In genomic region chr17:44110823-44111633, GRCh38 we compare ENCODE assay signal across 1 cellular context.
TF ChIP-seq lines count a peak whose summit lies in the region.

No MANE protein-coding gene starts in this region.

TF ChIP-seq in IMR-90, 13 proteins besides CTCF, POLR2A, EP300 and RAD21:
- peak; percentile 55 for TF ChIP-seq BHLHE40 (IDR thresholded peaks at IDR 0.05; ENCODE audit: low read depth, low read length)
- TF ChIP-seq, protein P1, sequence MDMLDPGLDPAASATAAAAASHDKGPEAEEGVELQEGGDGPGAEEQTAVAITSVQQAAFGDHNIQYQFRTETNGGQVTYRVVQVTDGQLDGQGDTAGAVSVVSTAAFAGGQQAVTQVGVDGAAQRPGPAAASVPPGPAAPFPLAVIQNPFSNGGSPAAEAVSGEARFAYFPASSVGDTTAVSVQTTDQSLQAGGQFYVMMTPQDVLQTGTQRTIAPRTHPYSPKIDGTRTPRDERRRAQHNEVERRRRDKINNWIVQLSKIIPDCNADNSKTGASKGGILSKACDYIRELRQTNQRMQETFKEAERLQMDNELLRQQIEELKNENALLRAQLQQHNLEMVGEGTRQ (IDR thresholded peaks at IDR 0.05; ENCODE audit: low read depth, low read length): peak; percentile 15; the same call in 1 of the 2 replicates
- TF ChIP-seq FOS (IDR thresholded peaks at IDR 0.05; ENCODE audit: low read depth, low read length): no peak
- TF ChIP-seq SMC3 (IDR thresholded peaks at IDR 0.05; ENCODE audit: low read depth, low read length): 0 out of 2 replicates have a peak, but pooled peaks have one; percentile 29
- no peak for TF ChIP-seq RFX5 (IDR thresholded peaks at IDR 0.05; ENCODE audit: low read depth, low read length)
- peak; percentile 82 for TF ChIP-seq MAZ (IDR thresholded peaks at IDR 0.05; ENCODE audit: borderline replicate concordance, low read depth, low read length)
- TF ChIP-seq CHD1 (IDR thresholded peaks at IDR 0.05; ENCODE audit: low read depth, low read length): no peak
- TF ChIP-seq RCOR1 (IDR thresholded peaks at IDR 0.05; ENCODE audit: insufficient replicate concordance, low read length): no peak
- no peak for TF ChIP-seq MAFK (IDR thresholded peaks at IDR 0.05; ENCODE audit: low read depth, low read length)
- peak; percentile 47; the same call in 1 of the 2 replicates for TF ChIP-seq MXI1 (IDR thresholded peaks at IDR 0.05; ENCODE audit: borderline replicate concordance, low read depth, low read length)
- TF ChIP-seq CEBPB (IDR thresholded peaks at IDR 0.05; ENCODE audit: low read depth, low read length): no peak
- TF ChIP-seq, protein P2, sequence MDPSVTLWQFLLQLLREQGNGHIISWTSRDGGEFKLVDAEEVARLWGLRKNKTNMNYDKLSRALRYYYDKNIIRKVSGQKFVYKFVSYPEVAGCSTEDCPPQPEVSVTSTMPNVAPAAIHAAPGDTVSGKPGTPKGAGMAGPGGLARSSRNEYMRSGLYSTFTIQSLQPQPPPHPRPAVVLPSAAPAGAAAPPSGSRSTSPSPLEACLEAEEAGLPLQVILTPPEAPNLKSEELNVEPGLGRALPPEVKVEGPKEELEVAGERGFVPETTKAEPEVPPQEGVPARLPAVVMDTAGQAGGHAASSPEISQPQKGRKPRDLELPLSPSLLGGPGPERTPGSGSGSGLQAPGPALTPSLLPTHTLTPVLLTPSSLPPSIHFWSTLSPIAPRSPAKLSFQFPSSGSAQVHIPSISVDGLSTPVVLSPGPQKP (IDR thresholded peaks at IDR 0.05; ENCODE audit: borderline replicate concordance, low read depth, low read length): no peak
- TF ChIP-seq NFE2L2 (IDR thresholded peaks at IDR 0.05; ENCODE audit: low read depth, low read length): no peak
